Comparison of ENCODE assay signal across 1 cellular context in the genomic region with DNA sequence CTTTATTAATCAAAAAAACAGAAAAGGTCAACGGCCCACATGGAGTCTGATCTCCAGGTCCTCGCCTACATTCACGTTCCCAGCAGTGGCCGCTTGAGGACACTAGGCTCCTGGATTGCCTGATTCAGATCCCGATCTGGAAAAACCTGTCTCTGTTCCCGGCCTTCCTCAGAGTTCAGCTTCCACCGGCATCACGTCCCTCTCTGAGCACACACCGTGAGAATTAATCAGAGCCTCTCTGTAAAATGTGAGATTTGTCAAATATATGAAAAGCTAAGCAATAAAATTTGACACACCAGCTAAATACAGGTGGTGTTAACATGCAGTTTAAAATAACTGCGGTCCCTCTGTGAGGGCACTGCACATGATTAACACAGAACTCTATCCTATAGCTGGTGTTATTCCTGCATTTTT.
TF ChIP-seq lines count a peak whose summit lies in the region.

No MANE protein-coding gene starts in this region.

TF ChIP-seq in HepG2, 621 proteins besides CTCF, POLR2A, EP300 and RAD21 (continued from another document and continues in another):
- TF ChIP-seq ELF3 (CRISPR knock-in tag; IDR thresholded peaks at IDR 0.05) (peak; percentile 58; the same call in 1 of the 2 replicates), MAFF (IDR thresholded peaks at IDR 0.05; ENCODE audit: low read depth, low read length) (peak; percentile 8; the same call in 1 of the 2 replicates), ZSCAN12 (CRISPR knock-in tag; IDR thresholded peaks at IDR 0.05) (no peak), ZNF841 (CRISPR knock-in tag; IDR thresholded peaks at IDR 0.05; ENCODE audit: borderline replicate concordance) (no peak), MIER2 (CRISPR knock-in tag; IDR thresholded peaks at IDR 0.05) (peak; percentile 58; the same call in 1 of the 2 replicates), TP53 (CRISPR knock-in tag; conservative IDR thresholded peaks at IDR 0.05) (no peak), CBX2 (IDR thresholded peaks at IDR 0.05; ENCODE audit: low read depth, low read length) (no peak), CBX2 (CRISPR knock-in tag; IDR thresholded peaks at IDR 0.05; ENCODE audit: low read depth) (no peak), ZBTB20 (CRISPR knock-in tag; IDR thresholded peaks at IDR 0.05; ENCODE audit: borderline replicate concordance, low read depth) (0 out of 2 replicates have a peak, but pooled peaks have one; percentile 42), MEIS1 (CRISPR knock-in tag; IDR thresholded peaks at IDR 0.05; ENCODE audit: borderline replicate concordance) (no peak), SMYD3 (CRISPR knock-in tag; IDR thresholded peaks at IDR 0.05) (no peak), ZNF350 (CRISPR knock-in tag; IDR thresholded peaks at IDR 0.05; ENCODE audit: borderline replicate concordance, low read depth) (no peak), TEAD2 (CRISPR knock-in tag; IDR thresholded peaks at IDR 0.05) (no peak), ZNF790 (CRISPR knock-in tag; IDR thresholded peaks at IDR 0.05; ENCODE audit: borderline replicate concordance) (no peak), HIVEP1 (CRISPR knock-in tag; IDR thresholded peaks at IDR 0.05) (no peak), PCBP2 (optimal IDR thresholded peaks at IDR 0.05; ENCODE audit: low read depth, low read length, poor library complexity, severe bottlenecking) (no peak), ZSCAN21 (CRISPR knock-in tag; IDR thresholded peaks at IDR 0.05; ENCODE audit: borderline replicate concordance) (no peak), TOE1 (CRISPR knock-in tag; IDR thresholded peaks at IDR 0.05) (0 out of 2 replicates have a peak, but pooled peaks have one; percentile 44), GZF1 (CRISPR knock-in tag; IDR thresholded peaks at IDR 0.05) (no peak), ZBTB42 (CRISPR knock-in tag; IDR thresholded peaks at IDR 0.05) (no peak), ZNF75D (CRISPR knock-in tag; IDR thresholded peaks at IDR 0.05; ENCODE audit: borderline replicate concordance) (no peak), TBX2 (CRISPR knock-in tag; IDR thresholded peaks at IDR 0.05; ENCODE audit: borderline replicate concordance) (0 out of 2 replicates have a peak, but pooled peaks have one; percentile 11), GATA4 (IDR thresholded peaks at IDR 0.05; ENCODE audit: borderline replicate concordance, low read depth) (no peak), ZNF543 (CRISPR knock-in tag; IDR thresholded peaks at IDR 0.05) (no peak), SKI (IDR thresholded peaks at IDR 0.05; ENCODE audit: partially characterized antibody) (no peak), ZNF326 (CRISPR knock-in tag; IDR thresholded peaks at IDR 0.05; ENCODE audit: borderline replicate concordance) (no peak), GTF2F1 (IDR thresholded peaks at IDR 0.05; ENCODE audit: low read length) (no peak), ZNF644 (CRISPR knock-in tag; IDR thresholded peaks at IDR 0.05; ENCODE audit: low read depth) (no peak), SPEN (CRISPR knock-in tag; IDR thresholded peaks at IDR 0.05; ENCODE audit: low read depth) (peak; percentile 71; the same call in 1 of the 2 replicates), XBP1 (CRISPR knock-in tag; IDR thresholded peaks at IDR 0.05) (no peak), ZNF235 (CRISPR knock-in tag; IDR thresholded peaks at IDR 0.05; ENCODE audit: borderline replicate concordance) (no peak), ZNF883 (CRISPR knock-in tag; IDR thresholded peaks at IDR 0.05; ENCODE audit: not compliant biosample characterization) (no peak), ZNF747 (CRISPR knock-in tag; IDR thresholded peaks at IDR 0.05; ENCODE audit: borderline replicate concordance) (no peak), HDAC2 (CRISPR knock-in tag; IDR thresholded peaks at IDR 0.05) (0 out of 2 replicates have a peak, but pooled peaks have one; percentile 40), ZNF7 (CRISPR knock-in tag; IDR thresholded peaks at IDR 0.05) (no peak), ZNF879 (CRISPR knock-in tag; IDR thresholded peaks at IDR 0.05) (no peak), MXI1 (IDR thresholded peaks at IDR 0.05; ENCODE audit: borderline replicate concordance, low read depth, low read length) (peak; percentile 28; the same call in 1 of the 3 replicates), SP1 (IDR thresholded peaks at IDR 0.05) (no peak), SP1 (CRISPR knock-in tag; IDR thresholded peaks at IDR 0.05) (no peak), CHCHD3 (CRISPR knock-in tag; IDR thresholded peaks at IDR 0.05) (no peak), SRSF1 (optimal IDR thresholded peaks at IDR 0.05; ENCODE audit: low read depth, low read length) (no peak), PHF21A (CRISPR knock-in tag; IDR thresholded peaks at IDR 0.05) (0 out of 2 replicates have a peak, but pooled peaks have one; percentile 19), ZNF629 (CRISPR knock-in tag; conservative IDR thresholded peaks at IDR 0.05) (no peak), ZNF766 (CRISPR knock-in tag; IDR thresholded peaks at IDR 0.05; ENCODE audit: borderline replicate concordance) (0 out of 2 replicates have a peak, but pooled peaks have one; percentile 30), ZFP90 (CRISPR knock-in tag; IDR thresholded peaks at IDR 0.05; ENCODE audit: borderline replicate concordance) (0 out of 2 replicates have a peak, but pooled peaks have one; percentile 55), KAT8 (CRISPR knock-in tag; IDR thresholded peaks at IDR 0.05) (peak; percentile 57), NCOA5 (CRISPR knock-in tag; IDR thresholded peaks at IDR 0.05) (no peak), ZNF556 (CRISPR knock-in tag; IDR thresholded peaks at IDR 0.05; ENCODE audit: borderline replicate concordance) (no peak), LCORL (IDR thresholded peaks at IDR 0.05) (no peak), LCORL (CRISPR knock-in tag; IDR thresholded peaks at IDR 0.05) (peak; percentile 18; the same call in 1 of the 2 replicates), ZFP36 (IDR thresholded peaks at IDR 0.05; ENCODE audit: borderline replicate concordance, low read depth, low read length, partially characterized antibody) (no peak), RFX1 (IDR thresholded peaks at IDR 0.05) (no peak), TCF7L2 (IDR thresholded peaks at IDR 0.05; ENCODE audit: low read depth, low read length) (no peak), ZNF441 (CRISPR knock-in tag; IDR thresholded peaks at IDR 0.05; ENCODE audit: borderline replicate concordance) (no peak), KLF15 (CRISPR knock-in tag; IDR thresholded peaks at IDR 0.05; ENCODE audit: borderline replicate concordance) (no peak), HES4 (CRISPR knock-in tag; IDR thresholded peaks at IDR 0.05; ENCODE audit: borderline replicate concordance) (no peak)
- TF ChIP-seq, protein P1, sequence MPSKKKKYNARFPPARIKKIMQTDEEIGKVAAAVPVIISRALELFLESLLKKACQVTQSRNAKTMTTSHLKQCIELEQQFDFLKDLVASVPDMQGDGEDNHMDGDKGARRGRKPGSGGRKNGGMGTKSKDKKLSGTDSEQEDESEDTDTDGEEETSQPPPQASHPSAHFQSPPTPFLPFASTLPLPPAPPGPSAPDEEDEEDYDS (CRISPR knock-in tag; IDR thresholded peaks at IDR 0.05): no peak; the same call in 1 of the 2 replicates
- TF ChIP-seq, protein P2, sequence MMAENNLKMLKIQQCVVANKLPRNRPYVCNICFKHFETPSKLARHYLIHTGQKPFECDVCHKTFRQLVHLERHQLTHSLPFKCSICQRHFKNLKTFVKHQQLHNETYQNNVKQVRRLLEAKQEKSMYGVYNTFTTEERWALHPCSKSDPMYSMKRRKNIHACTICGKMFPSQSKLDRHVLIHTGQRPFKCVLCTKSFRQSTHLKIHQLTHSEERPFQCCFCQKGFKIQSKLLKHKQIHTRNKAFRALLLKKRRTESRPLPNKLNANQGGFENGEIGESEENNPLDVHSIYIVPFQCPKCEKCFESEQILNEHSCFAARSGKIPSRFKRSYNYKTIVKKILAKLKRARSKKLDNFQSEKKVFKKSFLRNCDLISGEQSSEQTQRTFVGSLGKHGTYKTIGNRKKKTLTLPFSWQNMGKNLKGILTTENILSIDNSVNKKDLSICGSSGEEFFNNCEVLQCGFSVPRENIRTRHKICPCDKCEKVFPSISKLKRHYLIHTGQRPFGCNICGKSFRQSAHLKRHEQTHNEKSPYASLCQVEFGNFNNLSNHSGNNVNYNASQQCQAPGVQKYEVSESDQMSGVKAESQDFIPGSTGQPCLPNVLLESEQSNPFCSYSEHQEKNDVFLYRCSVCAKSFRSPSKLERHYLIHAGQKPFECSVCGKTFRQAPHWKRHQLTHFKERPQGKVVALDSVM (CRISPR knock-in tag; IDR thresholded peaks at IDR 0.05): no peak
- TF ChIP-seq, protein P3, sequence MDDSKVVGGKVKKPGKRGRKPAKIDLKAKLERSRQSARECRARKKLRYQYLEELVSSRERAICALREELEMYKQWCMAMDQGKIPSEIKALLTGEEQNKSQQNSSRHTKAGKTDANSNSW (CRISPR knock-in tag; IDR thresholded peaks at IDR 0.05; ENCODE audit: borderline replicate concordance): no peak
- TF ChIP-seq, protein P4, sequence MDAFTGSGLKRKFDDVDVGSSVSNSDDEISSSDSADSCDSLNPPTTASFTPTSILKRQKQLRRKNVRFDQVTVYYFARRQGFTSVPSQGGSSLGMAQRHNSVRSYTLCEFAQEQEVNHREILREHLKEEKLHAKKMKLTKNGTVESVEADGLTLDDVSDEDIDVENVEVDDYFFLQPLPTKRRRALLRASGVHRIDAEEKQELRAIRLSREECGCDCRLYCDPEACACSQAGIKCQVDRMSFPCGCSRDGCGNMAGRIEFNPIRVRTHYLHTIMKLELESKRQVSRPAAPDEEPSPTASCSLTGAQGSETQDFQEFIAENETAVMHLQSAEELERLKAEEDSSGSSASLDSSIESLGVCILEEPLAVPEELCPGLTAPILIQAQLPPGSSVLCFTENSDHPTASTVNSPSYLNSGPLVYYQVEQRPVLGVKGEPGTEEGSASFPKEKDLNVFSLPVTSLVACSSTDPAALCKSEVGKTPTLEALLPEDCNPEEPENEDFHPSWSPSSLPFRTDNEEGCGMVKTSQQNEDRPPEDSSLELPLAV (CRISPR knock-in tag; conservative IDR thresholded peaks at IDR 0.05; ENCODE audit: low read depth): no peak
- TF ChIP-seq, protein P5, sequence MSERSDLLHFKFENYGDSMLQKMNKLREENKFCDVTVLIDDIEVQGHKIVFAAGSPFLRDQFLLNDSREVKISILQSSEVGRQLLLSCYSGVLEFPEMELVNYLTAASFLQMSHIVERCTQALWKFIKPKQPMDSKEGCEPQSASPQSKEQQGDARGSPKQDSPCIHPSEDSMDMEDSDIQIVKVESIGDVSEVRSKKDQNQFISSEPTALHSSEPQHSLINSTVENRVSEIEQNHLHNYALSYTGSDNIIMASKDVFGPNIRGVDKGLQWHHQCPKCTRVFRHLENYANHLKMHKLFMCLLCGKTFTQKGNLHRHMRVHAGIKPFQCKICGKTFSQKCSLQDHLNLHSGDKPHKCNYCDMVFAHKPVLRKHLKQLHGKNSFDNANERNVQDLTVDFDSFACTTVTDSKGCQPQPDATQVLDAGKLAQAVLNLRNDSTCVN (CRISPR knock-in tag; IDR thresholded peaks at IDR 0.05; ENCODE audit: borderline replicate concordance): no peak
- TF ChIP-seq, protein P6, sequence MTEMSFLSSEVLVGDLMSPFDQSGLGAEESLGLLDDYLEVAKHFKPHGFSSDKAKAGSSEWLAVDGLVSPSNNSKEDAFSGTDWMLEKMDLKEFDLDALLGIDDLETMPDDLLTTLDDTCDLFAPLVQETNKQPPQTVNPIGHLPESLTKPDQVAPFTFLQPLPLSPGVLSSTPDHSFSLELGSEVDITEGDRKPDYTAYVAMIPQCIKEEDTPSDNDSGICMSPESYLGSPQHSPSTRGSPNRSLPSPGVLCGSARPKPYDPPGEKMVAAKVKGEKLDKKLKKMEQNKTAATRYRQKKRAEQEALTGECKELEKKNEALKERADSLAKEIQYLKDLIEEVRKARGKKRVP (CRISPR knock-in tag; IDR thresholded peaks at IDR 0.05): no peak
- TF ChIP-seq, protein P7, sequence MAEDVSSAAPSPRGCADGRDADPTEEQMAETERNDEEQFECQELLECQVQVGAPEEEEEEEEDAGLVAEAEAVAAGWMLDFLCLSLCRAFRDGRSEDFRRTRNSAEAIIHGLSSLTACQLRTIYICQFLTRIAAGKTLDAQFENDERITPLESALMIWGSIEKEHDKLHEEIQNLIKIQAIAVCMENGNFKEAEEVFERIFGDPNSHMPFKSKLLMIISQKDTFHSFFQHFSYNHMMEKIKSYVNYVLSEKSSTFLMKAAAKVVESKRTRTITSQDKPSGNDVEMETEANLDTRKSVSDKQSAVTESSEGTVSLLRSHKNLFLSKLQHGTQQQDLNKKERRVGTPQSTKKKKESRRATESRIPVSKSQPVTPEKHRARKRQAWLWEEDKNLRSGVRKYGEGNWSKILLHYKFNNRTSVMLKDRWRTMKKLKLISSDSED (CRISPR knock-in tag; IDR thresholded peaks at IDR 0.05): no peak
- TF ChIP-seq, protein P8, sequence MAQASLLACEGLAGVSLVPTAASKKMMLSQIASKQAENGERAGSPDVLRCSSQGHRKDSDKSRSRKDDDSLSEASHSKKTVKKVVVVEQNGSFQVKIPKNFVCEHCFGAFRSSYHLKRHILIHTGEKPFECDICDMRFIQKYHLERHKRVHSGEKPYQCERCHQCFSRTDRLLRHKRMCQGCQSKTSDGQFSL (CRISPR knock-in tag; IDR thresholded peaks at IDR 0.05): no peak
- TF ChIP-seq, protein P9, sequence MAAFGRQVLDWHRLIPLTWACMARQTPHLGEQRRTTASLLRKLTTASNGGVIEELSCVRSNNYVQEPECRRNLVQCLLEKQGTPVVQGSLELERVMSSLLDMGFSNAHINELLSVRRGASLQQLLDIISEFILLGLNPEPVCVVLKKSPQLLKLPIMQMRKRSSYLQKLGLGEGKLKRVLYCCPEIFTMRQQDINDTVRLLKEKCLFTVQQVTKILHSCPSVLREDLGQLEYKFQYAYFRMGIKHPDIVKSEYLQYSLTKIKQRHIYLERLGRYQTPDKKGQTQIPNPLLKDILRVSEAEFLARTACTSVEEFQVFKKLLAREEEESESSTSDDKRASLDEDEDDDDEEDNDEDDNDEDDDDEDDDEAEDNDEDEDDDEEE (CRISPR knock-in tag; IDR thresholded peaks at IDR 0.05): no peak
- TF ChIP-seq, protein P10, sequence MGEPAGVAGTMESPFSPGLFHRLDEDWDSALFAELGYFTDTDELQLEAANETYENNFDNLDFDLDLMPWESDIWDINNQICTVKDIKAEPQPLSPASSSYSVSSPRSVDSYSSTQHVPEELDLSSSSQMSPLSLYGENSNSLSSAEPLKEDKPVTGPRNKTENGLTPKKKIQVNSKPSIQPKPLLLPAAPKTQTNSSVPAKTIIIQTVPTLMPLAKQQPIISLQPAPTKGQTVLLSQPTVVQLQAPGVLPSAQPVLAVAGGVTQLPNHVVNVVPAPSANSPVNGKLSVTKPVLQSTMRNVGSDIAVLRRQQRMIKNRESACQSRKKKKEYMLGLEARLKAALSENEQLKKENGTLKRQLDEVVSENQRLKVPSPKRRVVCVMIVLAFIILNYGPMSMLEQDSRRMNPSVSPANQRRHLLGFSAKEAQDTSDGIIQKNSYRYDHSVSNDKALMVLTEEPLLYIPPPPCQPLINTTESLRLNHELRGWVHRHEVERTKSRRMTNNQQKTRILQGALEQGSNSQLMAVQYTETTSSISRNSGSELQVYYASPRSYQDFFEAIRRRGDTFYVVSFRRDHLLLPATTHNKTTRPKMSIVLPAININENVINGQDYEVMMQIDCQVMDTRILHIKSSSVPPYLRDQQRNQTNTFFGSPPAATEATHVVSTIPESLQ (CRISPR knock-in tag; conservative IDR thresholded peaks at IDR 0.05): 0 out of 2 replicates have a peak, but pooled peaks have one; percentile 43
- TF ChIP-seq, protein P11, sequence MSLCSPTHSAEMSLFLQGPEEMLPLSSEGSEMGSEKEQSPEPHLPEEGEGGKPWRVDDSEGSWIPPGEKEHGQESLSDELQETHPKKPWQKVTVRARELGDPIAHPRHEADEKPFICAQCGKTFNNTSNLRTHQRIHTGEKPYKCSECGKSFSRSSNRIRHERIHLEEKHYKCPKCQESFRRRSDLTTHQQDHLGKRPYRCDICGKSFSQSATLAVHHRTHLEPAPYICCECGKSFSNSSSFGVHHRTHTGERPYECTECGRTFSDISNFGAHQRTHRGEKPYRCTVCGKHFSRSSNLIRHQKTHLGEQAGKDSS (CRISPR knock-in tag; IDR thresholded peaks at IDR 0.05; ENCODE audit: borderline replicate concordance, low read depth): no peak
